ENCODE assay signal across 22 cellular contexts in the genomic region with DNA sequence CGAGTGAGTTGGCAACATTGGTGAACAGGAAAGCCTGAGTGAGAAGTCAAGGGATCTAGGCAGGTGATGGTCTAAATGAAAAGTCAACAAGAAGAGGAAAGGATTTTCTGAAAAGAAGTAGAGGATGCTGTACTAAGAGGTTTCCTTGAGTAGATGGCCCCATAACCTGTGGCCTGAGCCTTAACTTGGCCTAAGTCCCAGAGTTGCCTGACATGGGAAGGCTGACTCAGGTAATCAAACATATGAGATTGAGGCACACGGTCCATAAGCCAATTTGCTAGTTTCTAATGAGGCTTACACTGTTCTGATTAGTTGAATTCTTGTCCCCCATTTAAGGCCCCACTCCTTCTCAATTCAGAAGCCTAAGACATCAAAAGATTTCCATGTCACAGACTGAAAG.
"Had no signal": no experiment of that assay in that cellular context is flagged by ENCODE, and none has a peak within 500 bp of the region (broad histone marks: within the 10 kb centered on the region; RNA-seq: fewer than 3 reads in every experiment).

No MANE protein-coding gene starts in this region.

- H3K27me3 ChIP-seq: breast epithelium, esophagus squamous epithelium, neutrophil, sigmoid colon had no signal

- H3K4me3 ChIP-seq: breast epithelium, esophagus squamous epithelium, left ventricle myocardium inferior, lung, sigmoid colon had no signal

- H3K36me3 ChIP-seq: breast epithelium, esophagus squamous epithelium, neutrophil, sigmoid colon, WERI-Rb-1 had no signal

- DNase-seq: activated CD8-positive, alpha-beta memory T cell treated with anti-CD3 and anti-CD28 coated beads, Interleukin-2, amount 50 U/mL, for 48 hours; activated T-cell treated with anti-CD3 and anti-CD28 coated beads, Interleukin-2, amount 50 U/mL, for 24 hours; esophagus squamous epithelium; left ventricle myocardium inferior; naive B cell; sigmoid colon; stimulated activated naive B cell treated with anti-CD40 and anti-IgM and Interleukin-4, amounts not matched to agents 10 μg/mL and 1 μg/mL and 100 μg/mL, for 72 hours; T1000 had no signal

- H3K36me3 Mint-ChIP-seq: mesothelial cell of epicardium; naive B cell; stimulated activated naive B cell treated with anti-CD40 and anti-IgM and Interleukin-4, amounts not matched to agents 10 μg/mL and 1 μg/mL and 100 μg/mL, for 72 hours had no signal

- H3K27me3 Mint-ChIP-seq: activated T-helper 17 cell treated with anti-CD3 and anti-CD28 coated beads, Interleukin-2, amount 50 U/mL, for 72 hours; dendritic cell treated with granulocyte-macrophage colony-stimulating factor and Interleukin-4, amounts not matched to agents 40 ng/mL and 50 ng/mL, for 4 days; progenitor cell of endocrine pancreas had no signal

- ATAC-seq: activated CD4-positive, CD25-positive, alpha-beta regulatory T cell treated with anti-CD3 and anti-CD28 coated beads, Interleukin-2, amount 50 U/mL, for 24 hours; activated T-helper 17 cell treated with anti-CD3 and anti-CD28 coated beads, Interleukin-2, amount 50 U/mL, for 72 hours had no signal

- H3K27ac ChIP-seq: breast epithelium, esophagus squamous epithelium, left ventricle myocardium inferior, neutrophil, WERI-Rb-1 had no signal

- H3K4me1 Mint-ChIP-seq: activated T-helper 17 cell treated with anti-CD3 and anti-CD28 coated beads, Interleukin-2, amount 50 U/mL, for 72 hours; naive B cell; nephron progenitor cell; stimulated activated naive B cell treated with anti-CD40 and anti-IgM and Interleukin-4, amounts not matched to agents 10 μg/mL and 1 μg/mL and 100 μg/mL, for 72 hours had no signal

- H3K4me1 ChIP-seq: breast epithelium had no signal

- H3K4me3 Mint-ChIP-seq: activated T-cell treated with anti-CD3 and anti-CD28 coated beads, Interleukin-2, amount 50 U/mL, for 24 hours; activated T-helper 17 cell treated with anti-CD3 and anti-CD28 coated beads, Interleukin-2, amount 50 U/mL, for 72 hours; central memory CD8-positive, alpha-beta T cell; dendritic cell treated with granulocyte-macrophage colony-stimulating factor and Interleukin-4, amounts not matched to agents 40 ng/mL and 50 ng/mL, for 4 days; endodermal cell; mesothelial cell of epicardium; naive B cell; nephron progenitor cell; stimulated activated naive B cell treated with anti-CD40 and anti-IgM and Interleukin-4, amounts not matched to agents 10 μg/mL and 1 μg/mL and 100 μg/mL, for 72 hours; T-helper 17 cell had no signal

- H3K9me3 Mint-ChIP-seq: activated T-helper 17 cell treated with anti-CD3 and anti-CD28 coated beads, Interleukin-2, amount 50 U/mL, for 72 hours; central memory CD8-positive, alpha-beta T cell; dendritic cell treated with granulocyte-macrophage colony-stimulating factor and Interleukin-4, amounts not matched to agents 40 ng/mL and 50 ng/mL, for 4 days had no signal

- H3K9me3 ChIP-seq: esophagus squamous epithelium, neutrophil had no signal

- FAIRE-seq: urothelium cell line had no signal

- H3K27ac Mint-ChIP-seq: activated T-cell treated with anti-CD3 and anti-CD28 coated beads, Interleukin-2, amount 50 U/mL, for 24 hours; activated T-helper 17 cell treated with anti-CD3 and anti-CD28 coated beads, Interleukin-2, amount 50 U/mL, for 72 hours; dendritic cell treated with granulocyte-macrophage colony-stimulating factor and Interleukin-4, amounts not matched to agents 40 ng/mL and 50 ng/mL, for 4 days; endodermal cell; mesothelial cell of epicardium; naive B cell; nephron progenitor cell; progenitor cell of endocrine pancreas; stimulated activated naive B cell treated with anti-CD40 and anti-IgM and Interleukin-4, amounts not matched to agents 10 μg/mL and 1 μg/mL and 100 μg/mL, for 72 hours; T-helper 17 cell had no signal
